In genomic region chr18:13823707-13824395, GRCh38 we compare ENCODE assay signal across 8 cellular contexts. TPM values are rescaled to one million over a fixed set of nuclear protein-coding genes. Genes with fewer than 3 reads are reported as not detected.
DNase-seq lines count a peak whose midpoint lies in the region; ATAC-seq and TF ChIP-seq lines count a peak whose summit lies in the region.

Gene MC5R, plus strand, starts transcription at chr18:13824149. Its CDS starts 1,617 bp downstream, at chr18:13825766.

- H3K27ac Mint-ChIP-seq in activated T-cell treated with anti-CD3 and anti-CD28 coated beads, Interleukin-2, amount 50 U/mL, for 72 hours = peak within 1 kb of the TSS; percentile 29

- H2AFZ ChIP-seq in neuron (ENCODE audit: low read depth, low read length) = peak within 1 kb of the TSS; percentile 73

- TF ChIP-seq CTCF in BE2C (IDR thresholded peaks at IDR 0.05; ENCODE audit: low read depth, low read length) (peak; percentile 57), fibroblast of pulmonary artery (IDR thresholded peaks at IDR 0.05; ENCODE audit: low read length, missing control alignments) (peak; percentile 52), stomach (IDR thresholded peaks at IDR 0.05) (peak in 5 of 7 experiments; percentile 88 to 94 (median 91))

- no peaks in the 10 kb centered on the region for H3K9me3 ChIP-seq in BE2C
- H3K9me3 ChIP-seq in neuron (ENCODE audit: low read length) = no peaks in the 10 kb centered on the region
- no peaks in the 10 kb centered on the region for H3K9me3 ChIP-seq in stomach

- H3K27me3 Mint-ChIP-seq in activated T-cell treated with anti-CD3 and anti-CD28 coated beads, Interleukin-2, amount 50 U/mL, for 72 hours (ENCODE audit: low read depth) = peaks cover 28% of the 10 kb centered on the region

- no peaks in the 10 kb centered on the region for H3K9me3 Mint-ChIP-seq in activated T-cell treated with anti-CD3 and anti-CD28 coated beads, Interleukin-2, amount 50 U/mL, for 72 hours

- no peak within 1 kb of the TSS for H3K27ac ChIP-seq in stomach

- ATAC-seq in GM19025 (IDR thresholded peaks at IDR 0.05; ENCODE audit: low read depth, unreplicated experiment) (peak; percentile 85), HG03280 (IDR thresholded peaks at IDR 0.05; ENCODE audit: unreplicated experiment) (peak; percentile 88)
- ATAC-seq in activated T-cell treated with anti-CD3 and anti-CD28 coated beads, Interleukin-2, amount 50 U/mL, for 72 hours (replicated peaks in 1 of 2) = peak; percentile 93 to 97

- TF ChIP-seq POLR2A in stomach (IDR thresholded peaks at IDR 0.05) = no peak

- intact Hi-C loops in stomach (cut with DNase I; ENCODE audit: low total_unique reads) = no loop called here

- H3K4me1 Mint-ChIP-seq in activated T-cell treated with anti-CD3 and anti-CD28 coated beads, Interleukin-2, amount 50 U/mL, for 72 hours (ENCODE audit: low read depth) = no peaks in the 10 kb centered on the region

- H3K36me3 Mint-ChIP-seq in activated T-cell treated with anti-CD3 and anti-CD28 coated beads, Interleukin-2, amount 50 U/mL, for 72 hours (ENCODE audit: insufficient read depth in 2 of 2) = no peaks in the 10 kb centered on the region

- H3K4me3 Mint-ChIP-seq in activated T-cell treated with anti-CD3 and anti-CD28 coated beads, Interleukin-2, amount 50 U/mL, for 72 hours = peak within 1 kb of the TSS; percentile 63 to 65

- H3K27me3 ChIP-seq in BE2C (no peaks in the 10 kb centered on the region; the same call in none of the 2 replicates), neuron (ENCODE audit: insufficient read depth, low read length) (peaks cover 21% of the 10 kb centered on the region), stomach (peaks cover 0 to 56% (median 0%) of the 10 kb centered on the region in 3 donors)

- DNase-seq in BE2C (peak; percentile 65), OCI-M1 (lab: John Stamatoyannopoulos, UW) (peak; percentile 77), fibroblast of pulmonary artery (ENCODE audit: low read depth) (peak; percentile 44), stomach (peak; percentile 72)
- peak; percentile 80 to 85 for DNase-seq in activated T-cell treated with anti-CD3 and anti-CD28 coated beads, Interleukin-2, amount 50 U/mL, for 72 hours

- WGBS in stomach, 5 donors = 2 to 6% (median 4%) methylated on average over 30 to 54 of the region's 54 CpGs

- H3K4me1 ChIP-seq in BE2C = no peaks in the 10 kb centered on the region
- peaks cover 5% of the 10 kb centered on the region for H3K4me1 ChIP-seq in neuron (ENCODE audit: insufficient read depth, low read length)
- H3K4me1 ChIP-seq in stomach = peaks cover 0 to 10% (median 8%) of the 10 kb centered on the region in 4 donors

- no peak for TF ChIP-seq EP300 in stomach (IDR thresholded peaks at IDR 0.05)

- no peaks in the 10 kb centered on the region for H3K36me3 ChIP-seq in BE2C
- no peaks in the 10 kb centered on the region for H3K36me3 ChIP-seq in neuron (ENCODE audit: insufficient read depth, low read length)
- H3K36me3 ChIP-seq in stomach = no peaks in the 10 kb centered on the region

- H3K4me3 ChIP-seq in BE2C (ENCODE audit: low read depth, low read length) (no peak within 1 kb of the TSS), fibroblast of pulmonary artery (replicated peaks; ENCODE audit: low read depth, low read length) (no peak within 1 kb of the TSS), neuron (ENCODE audit: low read length) (peak within 1 kb of the TSS; percentile 29), stomach (peak within 1 kb of the TSS; percentile 35 to 49 (median 45))

RNA-seq across cellular contexts. Expression of gene MC5R, which starts in this region (rescaled TPM):
- polyA plus RNA-seq in BE2C (2012; ENCODE audit: insufficient read depth, insufficient read length, low read depth) = not detected
- total RNA-seq in activated T-cell treated with anti-CD3 and anti-CD28 coated beads, Interleukin-2, amount 50 U/mL, for 72 hours = not detected
- not detected for total RNA-seq in stomach
- not detected for polyA plus RNA-seq in stomach

Comparison
In these comparisons a context has a peak if more than half of its experiments do, and no peak if none do; other contexts are left out.
1. Peak in DNase-seq and ATAC-seq in activated T-cell treated with anti-CD3 and anti-CD28 coated beads, Interleukin-2, amount 50 U/mL, for 72 hours; RNA of the gene not detected or under 1 TPM.
2. Peak in DNase-seq and H3K4me3 ChIP-seq in stomach; RNA of the gene not detected or under 1 TPM.